9 cellular contexts compared by ENCODE assay signal in the genomic region with DNA sequence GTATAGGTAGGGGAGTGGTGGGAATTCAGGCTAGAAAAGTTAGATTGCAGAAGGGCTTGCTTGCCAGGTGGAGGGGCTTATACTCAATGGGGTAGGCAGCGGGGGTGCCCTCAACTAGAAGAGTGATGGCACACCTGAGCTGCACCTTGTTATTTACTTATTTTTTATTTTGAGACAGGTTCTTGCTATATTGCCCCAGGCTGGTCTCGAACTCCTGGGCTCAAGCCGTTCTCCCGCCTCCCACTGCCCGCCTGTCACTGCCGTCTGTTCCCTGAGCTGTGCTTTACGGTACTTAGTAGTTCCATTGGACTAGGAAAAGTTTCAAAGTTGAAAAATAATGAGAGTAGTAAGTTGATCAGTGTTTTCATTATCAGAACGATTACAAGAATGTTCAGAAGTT. TPM values are rescaled to one million over a fixed set of nuclear protein-coding genes. Genes with fewer than 3 reads are reported as not detected.
DNase-seq lines count a peak whose midpoint lies in the region; ATAC-seq and TF ChIP-seq lines count a peak whose summit lies in the region.
"Had no signal": no experiment of that assay in that cellular context is flagged by ENCODE, and none has a peak within 500 bp of the region (broad histone marks: within the 10 kb centered on the region; RNA-seq: fewer than 3 reads in every experiment).

No MANE protein-coding gene starts in this region.

- H3K9me3 ChIP-seq in subcutaneous abdominal adipose tissue (ENCODE audit: control insufficient read depth in 5 of 5, low read length in 5 of 5) (no peaks in the 10 kb centered on the region), thyroid gland (no peaks in the 10 kb centered on the region)

- no peak for TF ChIP-seq CTCF in thyroid gland (IDR thresholded peaks at IDR 0.05)

- H3K9ac ChIP-seq in subcutaneous abdominal adipose tissue (ENCODE audit: low read length in 5 of 5) = peak overlapping the region in 4 of 5 donors; percentile 74 to 93 (median 88)

- H3K4me3 ChIP-seq in subcutaneous abdominal adipose tissue (ENCODE audit: low read depth in 1 of 5, low read length in 5 of 5) = peak overlapping the region; percentile 76 to 94 (median 86)
- peak overlapping the region in 1 of 3 donors; percentile 70 for H3K4me3 ChIP-seq in thyroid gland (replicated peaks in 1 of 3)

- no peaks in the 10 kb centered on the region for H3K27me3 ChIP-seq in subcutaneous abdominal adipose tissue (ENCODE audit: control insufficient read depth in 5 of 5, insufficient read depth in 4 of 5, low read length in 5 of 5)
- no peaks in the 10 kb centered on the region for H3K27me3 ChIP-seq in thyroid gland

- ATAC-seq in activated CD8-positive, alpha-beta T cell treated with anti-CD3 and anti-CD28 coated beads, Interleukin-2, amount 10 ng/mL, durations not matched to agents 7 days and 5 days = no peak
- no peak for ATAC-seq in HG03342 (IDR thresholded peaks at IDR 0.05; ENCODE audit: unreplicated experiment)

- intact Hi-C loops in activated CD4-positive, alpha-beta T cell treated with anti-CD3 and anti-CD28 coated beads, Interleukin-2, amount 10 ng/mL, durations not matched to agents 24 days and 14 days (cut with micrococcal nuclease) = loop anchor here (2.0 to 10.0 kb wide), 7 partner anchors 17 to 419 kb away; a partner anchor contains a TSS
- intact Hi-C loops in thyroid gland (cut with DNase I) = loop anchor here (10.0 kb wide), 2 partner anchors 53 to 97 kb away; a partner anchor contains a TSS

- H3K27ac ChIP-seq in subcutaneous abdominal adipose tissue (ENCODE audit: low read depth, low read length) (peak overlapping the region; percentile 94), thyroid gland (peak overlapping the region in 1 of 3 donors; percentile 98)

- POLR2A ChIA-PET in activated CD8-positive, alpha-beta T cell treated with anti-CD3 and anti-CD28 coated beads, Interleukin-2, amount 10 ng/mL, durations not matched to agents 7 days and 5 days (lab: Charles Lee) = interaction anchor here (0.6 to 1.0 kb wide), 2 partner anchors 10 to 62 kb away, joined by 3 read pairs; no protein-coding TSS in a partner anchor

- H3K27me3 Mint-ChIP-seq in activated CD4-positive, alpha-beta T cell treated with anti-CD3 and anti-CD28 coated beads, Interleukin-2, amount 10 ng/mL, durations not matched to agents 24 days and 14 days = no peaks in the 10 kb centered on the region
- no peaks in the 10 kb centered on the region for H3K27me3 Mint-ChIP-seq in activated CD8-positive, alpha-beta T cell treated with anti-CD3 and anti-CD28 coated beads, Interleukin-2, amount 10 ng/mL, durations not matched to agents 7 days and 5 days (ENCODE audit: low read depth)
- H3K27me3 Mint-ChIP-seq in immature natural killer cell (ENCODE audit: low read depth in 3 of 3) = peaks cover 3 to 14% (median 5%) of the 10 kb centered on the region in 3 donors

- H3K36me3 Mint-ChIP-seq in activated CD4-positive, alpha-beta T cell treated with anti-CD3 and anti-CD28 coated beads, Interleukin-2, amount 10 ng/mL, durations not matched to agents 24 days and 14 days (ENCODE audit: low read depth) = peaks cover 30% of the 10 kb centered on the region
- peaks cover 34% of the 10 kb centered on the region for H3K36me3 Mint-ChIP-seq in activated CD8-positive, alpha-beta T cell treated with anti-CD3 and anti-CD28 coated beads, Interleukin-2, amount 10 ng/mL, durations not matched to agents 7 days and 5 days (ENCODE audit: low read depth)
- H3K36me3 Mint-ChIP-seq in immature natural killer cell = no peaks in the 10 kb centered on the region

- H3K27ac Mint-ChIP-seq in activated CD4-positive, alpha-beta T cell treated with anti-CD3 and anti-CD28 coated beads, Interleukin-2, amount 10 ng/mL, durations not matched to agents 24 days and 14 days = peak overlapping the region; percentile 89
- H3K27ac Mint-ChIP-seq in activated CD8-positive, alpha-beta T cell treated with anti-CD3 and anti-CD28 coated beads, Interleukin-2, amount 10 ng/mL, durations not matched to agents 7 days and 5 days = peak overlapping the region; percentile 89
- H3K27ac Mint-ChIP-seq in immature natural killer cell = peak overlapping the region; percentile 78 to 98 (median 95)

- H3K4me1 Mint-ChIP-seq in activated CD4-positive, alpha-beta T cell treated with anti-CD3 and anti-CD28 coated beads, Interleukin-2, amount 10 ng/mL, durations not matched to agents 24 days and 14 days = peaks cover 31% of the 10 kb centered on the region
- peaks cover 53% of the 10 kb centered on the region for H3K4me1 Mint-ChIP-seq in activated CD8-positive, alpha-beta T cell treated with anti-CD3 and anti-CD28 coated beads, Interleukin-2, amount 10 ng/mL, durations not matched to agents 7 days and 5 days (ENCODE audit: low read depth)
- H3K4me1 Mint-ChIP-seq in immature natural killer cell = peaks cover 73 to 86% of the 10 kb centered on the region in 2 donors

- CTCF ChIA-PET in activated CD8-positive, alpha-beta T cell treated with anti-CD3 and anti-CD28 coated beads, Interleukin-2, amount 10 ng/mL, durations not matched to agents 7 days and 5 days (lab: Charles Lee) = no interaction called here

- DNase-seq in activated CD4-positive, alpha-beta T cell treated with anti-CD3 and anti-CD28 coated beads, Interleukin-2, amount 10 ng/mL, durations not matched to agents 24 days and 14 days = peak; percentile 54
- DNase-seq in activated CD4-positive, alpha-beta T cell treated with anti-CD3 and anti-CD28 coated beads, Interleukin-2, amount 50 U/mL, for 48 hours = no peak
- no peak for DNase-seq in activated CD8-positive, alpha-beta T cell treated with anti-CD3 and anti-CD28 coated beads, Interleukin-2, amount 10 ng/mL, durations not matched to agents 7 days and 5 days
- DNase-seq in immature natural killer cell = no peak
- DNase-seq in hepatic stellate cell (ENCODE audit: low spot score) = no peak
- no peak for DNase-seq in thyroid gland
- DNase-seq: activated gamma-delta T cell treated with Interleukin-2 at 50 U/mL for 16 hours had no signal

- peak overlapping the region; percentile 88 for H3K4me3 Mint-ChIP-seq in activated CD4-positive, alpha-beta T cell treated with anti-CD3 and anti-CD28 coated beads, Interleukin-2, amount 10 ng/mL, durations not matched to agents 24 days and 14 days
- peak overlapping the region; percentile 88 for H3K4me3 Mint-ChIP-seq in activated CD8-positive, alpha-beta T cell treated with anti-CD3 and anti-CD28 coated beads, Interleukin-2, amount 10 ng/mL, durations not matched to agents 7 days and 5 days
- peak overlapping the region; percentile 86 to 96 (median 88) for H3K4me3 Mint-ChIP-seq in immature natural killer cell

- TF ChIP-seq POLR2A in thyroid gland (IDR thresholded peaks at IDR 0.05) = no peak

- H3K9me3 Mint-ChIP-seq in activated CD4-positive, alpha-beta T cell treated with anti-CD3 and anti-CD28 coated beads, Interleukin-2, amount 10 ng/mL, durations not matched to agents 24 days and 14 days = no peaks in the 10 kb centered on the region
- H3K9me3 Mint-ChIP-seq in activated CD8-positive, alpha-beta T cell treated with anti-CD3 and anti-CD28 coated beads, Interleukin-2, amount 10 ng/mL, durations not matched to agents 7 days and 5 days (ENCODE audit: insufficient read depth) = no peaks in the 10 kb centered on the region
- no peaks in the 10 kb centered on the region for H3K9me3 Mint-ChIP-seq in immature natural killer cell

- 70 to 82% methylated on average over 8 of the region's 8 CpGs for WGBS in thyroid gland, 2 donors

- peaks cover 12 to 75% (median 61%) of the 10 kb centered on the region in 5 donors for H3K4me1 ChIP-seq in subcutaneous abdominal adipose tissue (ENCODE audit: control insufficient read depth in 5 of 5, insufficient read depth in 5 of 5, low read length in 5 of 5)
- H3K4me1 ChIP-seq in thyroid gland = peaks cover 51 to 54% of the 10 kb centered on the region in 2 donors

- H3K36me3 ChIP-seq in subcutaneous abdominal adipose tissue (ENCODE audit: control insufficient read depth in 5 of 5, insufficient read depth in 5 of 5, low read length in 5 of 5) = peaks cover 0 to 3% (median 0%) of the 10 kb centered on the region in 5 donors
- no peaks in the 10 kb centered on the region for H3K36me3 ChIP-seq in thyroid gland

RNA-seq across cellular contexts. Expression of a gene that starts 2.0 kb away (rescaled TPM):
- 38.8 and 49.9 TPM in 2 replicates for total RNA-seq in activated CD4-positive, alpha-beta T cell treated with anti-CD3 and anti-CD28 coated beads, Interleukin-2, amount 10 ng/mL, durations not matched to agents 24 days and 14 days
- 10 to 100 TPM; 44.4 to 44.5 TPM for total RNA-seq in activated CD8-positive, alpha-beta T cell treated with anti-CD3 and anti-CD28 coated beads, Interleukin-2, amount 10 ng/mL, durations not matched to agents 7 days and 5 days
- 10 to 100 TPM; 27.6 to 46.7 (median 38.6) TPM for polyA plus RNA-seq in immature natural killer cell
- 100 to 1,000 TPM in 1 of 4 donors, 10 to 100 TPM in 3; 63.7 to 105 (median 68.2) TPM for total RNA-seq in thyroid gland
